21 cellular contexts compared by ENCODE assay signal in genomic region chr6:112595841-112596240, GRCh38.
A peak's percentile ranks its signal among the peaks of the same experiment; 100 is the strongest.
DNase-seq lines count a peak whose midpoint lies in the region; ATAC-seq, FAIRE-seq and TF ChIP-seq lines count a peak whose summit lies in the region.
"Had no signal": no experiment of that assay in that cellular context is flagged by ENCODE, and none has a peak within 500 bp of the region (broad histone marks: within the 10 kb centered on the region; RNA-seq: fewer than 3 reads in every experiment).

No MANE protein-coding gene starts in this region.

- H3K9ac ChIP-seq in astrocyte (ENCODE audit: low read length), result no peak overlapping the region
- H3K9ac ChIP-seq: BLaER1 treated with 17β-estradiol and CSF1 and Interleukin-3, amounts not matched to agents 10 nM and 100 nM had no signal

- H3K4me2 ChIP-seq in astrocyte (ENCODE audit: low read length), result no peak overlapping the region
- H3K4me2 ChIP-seq: BLaER1 treated with 17β-estradiol and CSF1 and Interleukin-3, amounts not matched to agents 10 nM and 100 nM had no signal

- H4K20me1 ChIP-seq in astrocyte (ENCODE audit: insufficient read depth, low read length), result no peaks in the 10 kb centered on the region
- H4K20me1 ChIP-seq: BLaER1 treated with 17β-estradiol and CSF1 and Interleukin-3, amounts not matched to agents 10 nM and 100 nM had no signal

- no peak overlapping the region for H3K27ac Mint-ChIP-seq in astrocyte (ENCODE audit: unreplicated experiment)
- H3K27ac Mint-ChIP-seq: B cell; CD8-positive, alpha-beta T cell; IgD-negative memory B cell had no signal

- ATAC-seq in HG02763 (IDR thresholded peaks at IDR 0.05; ENCODE audit: unreplicated experiment), result no peak
- ATAC-seq: CD8-positive, alpha-beta T cell; GM12878 had no signal

- no peak overlapping the region for H3K4me3 Mint-ChIP-seq in astrocyte (ENCODE audit: unreplicated experiment)
- H3K4me3 Mint-ChIP-seq: B cell; CD8-positive, alpha-beta T cell; IgD-negative memory B cell had no signal

- peaks cover 3% of the 10 kb centered on the region for H3K36me3 Mint-ChIP-seq in astrocyte (ENCODE audit: low read depth, unreplicated experiment)
- H3K36me3 Mint-ChIP-seq: CD8-positive, alpha-beta T cell; IgD-negative memory B cell had no signal

- H3K79me2 ChIP-seq in astrocyte (ENCODE audit: insufficient read depth, low read length), result no peaks in the 10 kb centered on the region

- no peaks in the 10 kb centered on the region for H3K36me3 ChIP-seq in astrocyte (ENCODE audit: insufficient read depth, low read length)
- H3K36me3 ChIP-seq: BLaER1 treated with 17β-estradiol and CSF1 and Interleukin-3, amounts not matched to agents 10 nM and 100 nM; HAP-1 had no signal

- H3K27me3 Mint-ChIP-seq in astrocyte (ENCODE audit: low read depth, unreplicated experiment), result no peaks in the 10 kb centered on the region
- H3K27me3 Mint-ChIP-seq: B cell had no signal

- peaks cover 5% of the 10 kb centered on the region for H3K9me3 ChIP-seq in astrocyte (ENCODE audit: insufficient read depth, low read depth, low read length)
- H3K9me3 ChIP-seq: HAP-1 had no signal

- in situ Hi-C loops in G401 (cut with HindIII; ENCODE audit: low sequenced_read_pairs), result no loop called here

- H3K9me3 Mint-ChIP-seq in astrocyte (ENCODE audit: unreplicated experiment), result peaks cover 2% of the 10 kb centered on the region

- H3K4me1 ChIP-seq in astrocyte (ENCODE audit: insufficient read depth, low read length), result no peaks in the 10 kb centered on the region
- H3K4me1 ChIP-seq: BLaER1 treated with 17β-estradiol and CSF1 and Interleukin-3, amounts not matched to agents 10 nM and 100 nM; HAP-1 had no signal

- DNase-seq in Daoy (ENCODE audit: low read depth) (peak; percentile 24), HT1080 (ENCODE audit: low read depth) (peak; percentile 32), NCI-H226 (peak; percentile 53), astrocyte (ENCODE audit: low read depth) (peak; percentile 50), kidney tubule cell (ENCODE audit: low spot score) (no peak), G401 (ENCODE audit: low spot score) (no peak), NCI-H2029 treated with DMSO at 0.1 percent for 48 hours (lab: John Stamatoyannopoulos, UW) (no peak)
- DNase-seq: 8988T; Calu3; CD8-positive, alpha-beta T cell; DMS79 treated with DMSO at 0.1 percent for 48 hours; GF-D8; KBM-7 had no signal

- no peak overlapping the region for H2AFZ ChIP-seq in astrocyte (ENCODE audit: low read depth, low read length)

- no peaks in the 10 kb centered on the region for H3K27me3 ChIP-seq in astrocyte (ENCODE audit: insufficient read depth, low read length)
- H3K27me3 ChIP-seq: BLaER1 treated with 17β-estradiol and CSF1 and Interleukin-3, amounts not matched to agents 10 nM and 100 nM had no signal

- FAIRE-seq in astrocyte (lab: Jason Lieb, UNC), result no peak
- FAIRE-seq: GM12878, HTR-8/SVneo had no signal

- H3K27ac ChIP-seq in astrocyte (ENCODE audit: low read depth, low read length), result no peak overlapping the region
- H3K27ac ChIP-seq: BLaER1 treated with 17β-estradiol and CSF1 and Interleukin-3, amounts not matched to agents 10 nM and 100 nM; HL-60 had no signal

- no peak for TF ChIP-seq CTCF in astrocyte (IDR thresholded peaks at IDR 0.05; ENCODE audit: insufficient read depth, low read depth, low read length)

- H3K4me1 Mint-ChIP-seq in astrocyte (ENCODE audit: low read depth, unreplicated experiment), result no peaks in the 10 kb centered on the region
- H3K4me1 Mint-ChIP-seq: B cell, IgD-negative memory B cell had no signal

- no peak overlapping the region for H3K4me3 ChIP-seq in astrocyte (ENCODE audit: insufficient read depth, low read depth, low read length)
- H3K4me3 ChIP-seq: BLaER1 treated with 17β-estradiol and CSF1 and Interleukin-3, amounts not matched to agents 10 nM and 100 nM; GM12878; HAP-1 had no signal

Comparison
In these comparisons a context has a peak if more than half of its experiments do, and no peak if none do; other contexts are left out.
1. DNase-seq: peak in Daoy (single experiment), HT1080 (single experiment), NCI-H226 (single experiment) and astrocyte (single experiment); none in kidney tubule cell (single experiment), G401 (single experiment) and NCI-H2029 treated with DMSO at 0.1 percent for 48 hours (single experiment).